In genomic region chr11:108122166-108122628, GRCh38 we compare ENCODE assay signal across 1 cellular context.
TF ChIP-seq lines count a peak whose summit lies in the region.

No MANE protein-coding gene starts in this region.

TF ChIP-seq in K562, 482 proteins besides CTCF, POLR2A, EP300 and RAD21 (continued from another document):
- no peak for TF ChIP-seq PBX2 (CRISPR knock-in tag; IDR thresholded peaks at IDR 0.05; ENCODE audit: low read depth)
- peak; percentile 93 for TF ChIP-seq PBX2 (tag; conservative IDR thresholded peaks at IDR 0.05; ENCODE audit: low read depth)
- TF ChIP-seq MEIS2 (IDR thresholded peaks at IDR 0.05; ENCODE audit: partially characterized antibody) = peak; percentile 94
- no peak for TF ChIP-seq IRF9 (tag; IDR thresholded peaks at IDR 0.05)
- no peak for TF ChIP-seq CREB5 (CRISPR knock-in tag; IDR thresholded peaks at IDR 0.05)
- TF ChIP-seq POLR2AphosphoS5 (IDR thresholded peaks at IDR 0.05; ENCODE audit: control insufficient read depth, insufficient read depth, low read depth, low read length) = 0 out of 2 replicates have a peak, but pooled peaks have one; percentile 11
- TF ChIP-seq PTBP1 (IDR thresholded peaks at IDR 0.05; ENCODE audit: low read depth, low read length) = no peak
- peak; percentile 85 for TF ChIP-seq PKNOX1 (IDR thresholded peaks at IDR 0.05)
- no peak for TF ChIP-seq BMI1 (IDR thresholded peaks at IDR 0.05; ENCODE audit: low read length)
- no peak for TF ChIP-seq CREM (IDR thresholded peaks at IDR 0.05; ENCODE audit: low read depth)
- TF ChIP-seq NKRF (IDR thresholded peaks at IDR 0.05; ENCODE audit: borderline replicate concordance) = no peak
- no peak for TF ChIP-seq ZNF12 (CRISPR knock-in tag; IDR thresholded peaks at IDR 0.05)
- TF ChIP-seq GATA2 (CRISPR knock-in tag; IDR thresholded peaks at IDR 0.05) = no peak
- no peak for TF ChIP-seq KLF16 (IDR thresholded peaks at IDR 0.05)
